In the genomic region with DNA sequence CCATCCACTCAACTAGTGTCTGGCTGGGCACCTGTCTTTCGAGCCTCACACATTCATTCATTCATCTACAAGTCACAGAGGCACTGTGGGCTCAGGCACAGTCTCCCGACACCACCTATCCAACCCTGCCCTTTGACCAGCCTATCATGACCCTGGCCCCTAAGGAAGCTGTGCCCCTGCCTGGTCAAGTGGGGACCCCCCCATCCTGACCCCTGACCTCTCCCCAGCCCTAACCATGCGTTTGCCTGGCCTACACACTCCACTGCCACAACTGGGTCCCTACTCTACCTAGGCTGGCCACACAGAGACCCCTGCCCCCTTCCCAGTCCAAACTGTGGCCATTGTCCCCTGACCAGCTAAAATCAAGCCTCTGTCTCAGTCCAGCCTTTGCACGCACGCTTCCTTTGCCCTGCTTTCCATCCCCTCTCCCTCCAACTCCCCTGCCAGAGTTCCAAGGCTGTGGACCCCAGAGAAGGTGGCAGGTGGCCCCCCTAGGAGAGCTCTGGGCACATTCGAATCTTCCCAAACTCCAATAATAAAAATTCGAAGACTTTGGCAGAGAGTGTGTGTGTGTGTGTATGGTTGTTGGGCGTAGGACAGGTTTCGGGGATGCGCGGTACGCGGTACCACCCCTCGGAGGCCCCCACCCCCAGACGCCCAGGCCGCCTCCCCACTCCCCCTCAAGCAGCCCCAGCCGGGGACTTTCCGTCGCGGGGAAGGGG, we compare ENCODE assay signal across 7 cellular contexts. TPM values are rescaled to one million over a fixed set of nuclear protein-coding genes. Genes with fewer than 3 reads are reported as not detected.
DNase-seq lines count a peak whose midpoint lies in the region; ATAC-seq and TF ChIP-seq lines count a peak whose summit lies in the region.

No MANE protein-coding gene starts in this region.

- H3K4me1 ChIP-seq in hepatocyte (ENCODE audit: insufficient read depth), result no peaks in the 10 kb centered on the region

- peaks cover 2% of the 10 kb centered on the region for H3K27me3 Mint-ChIP-seq in activated CD4-positive, alpha-beta T cell treated with anti-CD3 and anti-CD28 coated beads, Interleukin-2, amount 10 ng/mL, durations not matched to agents 7 days and 5 days

- no peak overlapping the region for H3K27ac ChIP-seq in hepatocyte

- H3K9me2 ChIP-seq in hepatocyte (replicated peaks; ENCODE audit: insufficient read depth), result no peaks in the 10 kb centered on the region

- no peak for TF ChIP-seq CTCF in hepatocyte (IDR thresholded peaks at IDR 0.05; ENCODE audit: poor library complexity)

- H2AFZ ChIP-seq in hepatocyte, result peak overlapping the region; percentile 80

- H3K36me3 ChIP-seq in hepatocyte (replicated peaks; ENCODE audit: insufficient read depth, low read depth), result no peaks in the 10 kb centered on the region

- peaks cover 28% of the 10 kb centered on the region for H3K4me1 Mint-ChIP-seq in activated CD4-positive, alpha-beta T cell treated with anti-CD3 and anti-CD28 coated beads, Interleukin-2, amount 10 ng/mL, durations not matched to agents 7 days and 5 days

- peaks cover 12% of the 10 kb centered on the region for H3K36me3 Mint-ChIP-seq in activated CD4-positive, alpha-beta T cell treated with anti-CD3 and anti-CD28 coated beads, Interleukin-2, amount 10 ng/mL, durations not matched to agents 7 days and 5 days (ENCODE audit: low read depth)

- H3K9me3 ChIP-seq in hepatocyte (ENCODE audit: low read depth), result no peaks in the 10 kb centered on the region

- no peaks in the 10 kb centered on the region for H3K79me2 ChIP-seq in hepatocyte

- POLR2A ChIA-PET in activated CD4-positive, alpha-beta T cell treated with anti-CD3 and anti-CD28 coated beads, Interleukin-2, amount 10 ng/mL, durations not matched to agents 7 days and 5 days (lab: Charles Lee), result interaction anchor here (0.7 to 1.7 kb wide), 2 partner anchors 9 to 28 kb away, joined by 3 to 5 read pairs; no protein-coding TSS in a partner anchor

- no peak for DNase-seq in activated CD4-positive, alpha-beta T cell treated with anti-CD3 and anti-CD28 coated beads, Interleukin-2, amount 10 ng/mL, durations not matched to agents 7 days and 5 days
- no peak for DNase-seq in hepatocyte (ENCODE audit: low spot score)
- DNase-seq in stimulated activated CD8-positive, alpha-beta memory T cell treated with anti-CD3 and anti-CD28 coated beads, Interleukin-7, amount 100 ng/mL, for 4 hours (ENCODE audit: low read depth in 2 of 2), result peak; percentile 77 to 86

- peak overlapping the region; percentile 96 for H3K27ac Mint-ChIP-seq in activated CD4-positive, alpha-beta T cell treated with anti-CD3 and anti-CD28 coated beads, Interleukin-2, amount 10 ng/mL, durations not matched to agents 7 days and 5 days

- ATAC-seq in HG03521 (IDR thresholded peaks at IDR 0.05; ENCODE audit: unreplicated experiment) (peak; percentile 46), GM19463 (IDR thresholded peaks at IDR 0.05; ENCODE audit: unreplicated experiment) (no peak), HG02571 (IDR thresholded peaks at IDR 0.05; ENCODE audit: unreplicated experiment) (no peak), HG03457 (IDR thresholded peaks at IDR 0.05; ENCODE audit: unreplicated experiment) (no peak)

- no peaks in the 10 kb centered on the region for H3K9me3 Mint-ChIP-seq in activated CD4-positive, alpha-beta T cell treated with anti-CD3 and anti-CD28 coated beads, Interleukin-2, amount 10 ng/mL, durations not matched to agents 7 days and 5 days

- no peaks in the 10 kb centered on the region for H4K20me1 ChIP-seq in hepatocyte (ENCODE audit: insufficient read depth, poor library complexity, severe bottlenecking)

- WGBS in hepatocyte (ENCODE audit: low lambda C conversion rate, missing lambda C conversion rate), result 28% methylated on average over 15 of the region's 20 CpGs

- H3K4me3 Mint-ChIP-seq in activated CD4-positive, alpha-beta T cell treated with anti-CD3 and anti-CD28 coated beads, Interleukin-2, amount 10 ng/mL, durations not matched to agents 7 days and 5 days, result peak overlapping the region; percentile 93

- peak overlapping the region; percentile 94 for H3K4me2 ChIP-seq in hepatocyte

- CTCF ChIA-PET in activated CD4-positive, alpha-beta T cell treated with anti-CD3 and anti-CD28 coated beads, Interleukin-2, amount 10 ng/mL, durations not matched to agents 7 days and 5 days (lab: Charles Lee), result interaction anchor here (0.5 to 2.9 kb wide), 23 partner anchors 9 to 167 kb away, joined by 3 to 20 read pairs (median 4); a partner anchor contains a TSS

- peak overlapping the region; percentile 35 for H3K4me3 ChIP-seq in hepatocyte

- peaks cover 3% of the 10 kb centered on the region for H3K27me3 ChIP-seq in hepatocyte

RNA-seq across cellular contexts. Expression of a gene that starts 0.4 kb away (rescaled TPM):
- 10 to 100 TPM; 66.5 to 70.3 TPM for total RNA-seq in activated CD4-positive, alpha-beta T cell treated with anti-CD3 and anti-CD28 coated beads, Interleukin-2, amount 10 ng/mL, durations not matched to agents 7 days and 5 days
- total RNA-seq in hepatocyte, result 1.9 and 2.0 TPM in 2 replicates
- 1.7 and 2.3 TPM in 2 replicates for polyA plus RNA-seq in hepatocyte

RNA-seq across cellular contexts. Expression of a gene that starts 3.2 kb away (rescaled TPM):
- not detected for total RNA-seq in activated CD4-positive, alpha-beta T cell treated with anti-CD3 and anti-CD28 coated beads, Interleukin-2, amount 10 ng/mL, durations not matched to agents 7 days and 5 days
- total RNA-seq in hepatocyte, result not detected in 2 replicates
- not detected in 2 replicates for polyA plus RNA-seq in hepatocyte

RNA-seq across cellular contexts. Expression of a gene that starts 25.0 kb away (rescaled TPM):
- total RNA-seq in activated CD4-positive, alpha-beta T cell treated with anti-CD3 and anti-CD28 coated beads, Interleukin-2, amount 10 ng/mL, durations not matched to agents 7 days and 5 days, result 10 to 100 TPM; 19.1 to 19.9 TPM
- total RNA-seq in hepatocyte, result 2.2 and 4.2 TPM in 2 replicates
- 2.4 and 4.1 TPM in 2 replicates for polyA plus RNA-seq in hepatocyte

RNA-seq across cellular contexts. Expression of a gene that starts 30.7 kb away (rescaled TPM):
- not detected for total RNA-seq in activated CD4-positive, alpha-beta T cell treated with anti-CD3 and anti-CD28 coated beads, Interleukin-2, amount 10 ng/mL, durations not matched to agents 7 days and 5 days
- 2.1 and 2.3 TPM in 2 replicates for total RNA-seq in hepatocyte
- 2.3 and 3.4 TPM in 2 replicates for polyA plus RNA-seq in hepatocyte

RNA-seq across cellular contexts. Expression of a gene that starts 41.4 kb away (rescaled TPM):
- under 1 TPM; 0.67 to 0.69 TPM for total RNA-seq in activated CD4-positive, alpha-beta T cell treated with anti-CD3 and anti-CD28 coated beads, Interleukin-2, amount 10 ng/mL, durations not matched to agents 7 days and 5 days
- 3.7 and 4.9 TPM in 2 replicates for total RNA-seq in hepatocyte
- 12.5 and 13.1 TPM in 2 replicates for polyA plus RNA-seq in hepatocyte

Comparison
In these comparisons a context has a peak if more than half of its experiments do, and no peak if none do; other contexts are left out.
1. DNase-seq: peak in stimulated activated CD8-positive, alpha-beta memory T cell treated with anti-CD3 and anti-CD28 coated beads, Interleukin-7, amount 100 ng/mL, for 4 hours (2 of 2); none in activated CD4-positive, alpha-beta T cell treated with anti-CD3 and anti-CD28 coated beads, Interleukin-2, amount 10 ng/mL, durations not matched to agents 7 days and 5 days (single experiment) and hepatocyte (single experiment).
2. RNA of a gene that starts 0.4 kb away (total RNA-seq): 66.5 to 70.3 TPM in activated CD4-positive, alpha-beta T cell treated with anti-CD3 and anti-CD28 coated beads, Interleukin-2, amount 10 ng/mL, durations not matched to agents 7 days and 5 days; 1.9 to 2.0 TPM in hepatocyte; every median in the first group is over 10 times any median in the second.